In genomic region chr6:81265106-81265505, GRCh38 we compare ENCODE assay signal across 15 cellular contexts.
A peak's percentile ranks its signal among the peaks of the same experiment; 100 is the strongest.
DNase-seq lines count a peak whose midpoint lies in the region; ATAC-seq and TF ChIP-seq lines count a peak whose summit lies in the region.
"Had no signal": no experiment of that assay in that cellular context is flagged by ENCODE, and none has a peak within 500 bp of the region (broad histone marks: within the 10 kb centered on the region; RNA-seq: fewer than 3 reads in every experiment).

No MANE protein-coding gene starts in this region.

- peak; percentile 72 for DNase-seq in AG08395 (ENCODE audit: low spot score)
- peak; percentile 64 for DNase-seq in NCI-H226
- DNase-seq in fibroblast of gingiva (ENCODE audit: low read depth) = peak; percentile 73
- no peak for DNase-seq in omental fat pad (ENCODE audit: low spot score)
- DNase-seq: CD4-positive, CD25-positive, alpha-beta regulatory T cell; endodermal cell; immature natural killer cell; NCI-H2081 treated with DMSO at 0.1 percent for 48 hours; occipital lobe; RPMI8226 had no signal

- no peak for TF ChIP-seq CTCF in omental fat pad (IDR thresholded peaks at IDR 0.05)

- peak; percentile 81 for ATAC-seq in omental fat pad (ENCODE audit: low FRiP score)
- ATAC-seq in HG03039 (IDR thresholded peaks at IDR 0.05; ENCODE audit: unreplicated experiment) = no peak
- ATAC-seq in HG02973 (IDR thresholded peaks at IDR 0.05; ENCODE audit: unreplicated experiment) = no peak
- no peak for ATAC-seq in GM18520 (IDR thresholded peaks at IDR 0.05; ENCODE audit: unreplicated experiment)
- ATAC-seq in HG02623 (IDR thresholded peaks at IDR 0.05; ENCODE audit: unreplicated experiment) = no peak
- ATAC-seq: WTC11 had no signal
